ENCODE assay signal across 16 cellular contexts in genomic region chr12:66003951-66004350, GRCh38.
"Had no signal": no experiment of that assay in that cellular context is flagged by ENCODE, and none has a peak within 500 bp of the region (broad histone marks: within the 10 kb centered on the region; RNA-seq: fewer than 3 reads in every experiment).

No MANE protein-coding gene starts in this region.

- H3K9ac ChIP-seq: parathyroid adenoma had no signal

- H3K4me1 ChIP-seq: lower lobe of right lung, parathyroid adenoma, testis had no signal

- FAIRE-seq: bronchial epithelial cell had no signal

- ATAC-seq: activated T-cell treated with anti-CD3 and anti-CD28 coated beads, Interleukin-2, amount 50 U/mL, for 4 hours; lower lobe of right lung; stimulated activated naive CD8-positive, alpha-beta T cell treated with anti-CD3 and anti-CD28 coated beads, Interleukin-15, amount 100 ng/mL, for 72 hours had no signal

- H3K36me3 ChIP-seq: lower lobe of right lung had no signal

- H3K9me3 ChIP-seq: lower lobe of right lung, testis had no signal

- H3K27me3 ChIP-seq: testis had no signal

- DNase-seq: activated CD4-positive, alpha-beta memory T cell treated with anti-CD3 and anti-CD28 coated beads for 36 hours; activated CD4-positive, alpha-beta T cell treated with anti-CD3 and anti-CD28 coated beads for 1 hour; activated naive CD8-positive, alpha-beta T cell treated with anti-CD3 and anti-CD28 coated beads, Interleukin-2, amount 10 ng/mL, durations not matched to agents 7 days and 5 days; activated T-cell treated with anti-CD3 and anti-CD28 coated beads, Interleukin-2, amount 50 U/mL, for 4 hours; anterior cingulate cortex; endodermal cell; erythroblast; hypothalamus; lower lobe of right lung; midbrain; naive B cell; stimulated activated CD4-positive, alpha-beta T cell treated with anti-CD3 and anti-CD28 coated beads, Interleukin-4, amount 100 ng/mL, for 24 hours; stimulated activated naive CD8-positive, alpha-beta T cell treated with anti-CD3 and anti-CD28 coated beads, Interleukin-15, amount 100 ng/mL, for 72 hours; testis had no signal

- H3K27ac ChIP-seq: lower lobe of right lung, parathyroid adenoma, testis had no signal

- H2AFZ ChIP-seq: parathyroid adenoma had no signal

- H3K4me3 ChIP-seq: lower lobe of right lung, testis had no signal
